In the genomic region with DNA sequence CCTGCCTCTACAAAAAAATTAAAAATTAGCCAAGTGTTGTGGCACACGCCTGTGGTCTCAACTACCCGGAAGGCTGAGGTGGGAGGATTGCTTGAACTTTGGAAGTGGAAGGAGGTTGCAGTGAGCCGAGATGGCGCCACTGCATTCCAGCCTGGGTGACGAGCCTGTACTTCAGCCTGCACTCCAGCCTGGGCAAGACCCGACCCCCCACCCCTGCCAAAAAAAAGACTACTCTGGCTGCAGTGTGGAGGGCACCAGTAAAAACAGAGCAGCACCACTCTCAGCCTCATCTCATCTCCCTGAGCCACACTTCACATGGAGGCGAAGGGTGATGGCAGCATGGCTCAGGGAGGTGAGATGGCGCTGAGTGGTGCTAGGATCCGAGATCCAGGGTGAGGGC, we compare ENCODE assay signal across 16 cellular contexts. TPM values are rescaled to one million over a fixed set of nuclear protein-coding genes. Genes with fewer than 3 reads are reported as not detected.
DNase-seq lines count a peak whose midpoint lies in the region; ATAC-seq, FAIRE-seq and TF ChIP-seq lines count a peak whose summit lies in the region.
"Had no signal": no experiment of that assay in that cellular context is flagged by ENCODE, and none has a peak within 500 bp of the region (broad histone marks: within the 10 kb centered on the region; RNA-seq: fewer than 3 reads in every experiment).

No MANE protein-coding gene starts in this region.

- H2BK5ac ChIP-seq in H1 (ENCODE audit: low read depth, low read length): no peak overlapping the region

- H4K20me1 ChIP-seq in H1 (replicated peaks in 1 of 2; ENCODE audit: control insufficient read depth in 1 of 2, insufficient read depth in 2 of 2, low read length in 2 of 2): peaks cover 0 to 3% of the 10 kb centered on the region in 2 experiments

- H3K27ac Mint-ChIP-seq in activated naive CD8-positive, alpha-beta T cell treated with anti-CD3 and anti-CD28 coated beads for 36 hours: peak overlapping the region; percentile 11
- no peak overlapping the region for H3K27ac Mint-ChIP-seq in activated naive CD8-positive, alpha-beta T cell treated with anti-CD3 and anti-CD28 coated beads, Interleukin-2, amount 50 U/mL, for 24 hours
- no peak overlapping the region for H3K27ac Mint-ChIP-seq in T-cell
- H3K27ac Mint-ChIP-seq: CD4-positive, alpha-beta memory T cell had no signal

- no peaks in the 10 kb centered on the region for H3K79me2 ChIP-seq in H1 (ENCODE audit: control insufficient read depth in 1 of 2, insufficient read depth in 2 of 2, low read length in 2 of 2)

- no peaks in the 10 kb centered on the region for H3K4me1 Mint-ChIP-seq in activated naive CD8-positive, alpha-beta T cell treated with anti-CD3 and anti-CD28 coated beads for 36 hours
- peaks cover 1% of the 10 kb centered on the region for H3K4me1 Mint-ChIP-seq in activated naive CD8-positive, alpha-beta T cell treated with anti-CD3 and anti-CD28 coated beads, Interleukin-2, amount 50 U/mL, for 24 hours
- no peaks in the 10 kb centered on the region for H3K4me1 Mint-ChIP-seq in T-cell
- H3K4me1 Mint-ChIP-seq: CD4-positive, alpha-beta memory T cell had no signal

- no peak for DNase-seq in activated naive CD8-positive, alpha-beta T cell treated with anti-CD3 and anti-CD28 coated beads for 36 hours
- no peak for DNase-seq in activated naive CD8-positive, alpha-beta T cell treated with anti-CD3 and anti-CD28 coated beads, Interleukin-2, amount 50 U/mL, for 24 hours
- DNase-seq in H1 (ENCODE audit: low read depth in 1 of 2, low spot score in 2 of 2): peak in 1 of 2 experiments; percentile 36
- peak; percentile 7 to 64 for DNase-seq in lower leg skin (ENCODE audit: low spot score in 2 of 2)
- no peak for DNase-seq in T-cell
- no peak for DNase-seq in coronary artery (ENCODE audit: low spot score)
- no peak for DNase-seq in HK-2 (ENCODE audit: unreplicated experiment)
- DNase-seq in foreskin keratinocyte: no peak
- DNase-seq: ACHN; CD4-positive, alpha-beta memory T cell; DMS79; GM23248; H7 had no signal

- no peak for TF ChIP-seq RAD21 in H1 (IDR thresholded peaks at IDR 0.05 in 1 of 2, conservative IDR thresholded peaks at IDR 0.05 in 1 of 2; ENCODE audit: low read depth in 2 of 2, low read length in 2 of 2)

- no peak for TF ChIP-seq POLR2A in H1 (IDR thresholded peaks at IDR 0.05; ENCODE audit: control extremely low read depth in 1 of 2, low read depth in 2 of 2, low read length in 2 of 2)
- no peak for TF ChIP-seq POLR2A in lower leg skin (IDR thresholded peaks at IDR 0.05)

- no peak overlapping the region for H4K5ac ChIP-seq in H1 (ENCODE audit: insufficient read length, low read depth, low read length)

- no peaks in the 10 kb centered on the region for H3K79me1 ChIP-seq in H1 (ENCODE audit: low read depth, low read length)

- peaks cover 5% of the 10 kb centered on the region; the same call in 1 of the 2 replicates for H3K23me2 ChIP-seq in H1 (ENCODE audit: low read depth, low read length)

- H3K4me3 ChIP-seq in H1 (ENCODE audit: extremely low read depth in 1 of 4, insufficient read depth in 2 of 4, low read depth in 3 of 4, low read length in 4 of 4) (no peak overlapping the region), lower leg skin (ENCODE audit: low read depth, poor library complexity, severe bottlenecking) (no peak overlapping the region), coronary artery (no peak overlapping the region)
- H3K4me3 ChIP-seq: GM12878, GM23248 had no signal

- no peaks in the 10 kb centered on the region for H3K9me3 Mint-ChIP-seq in activated naive CD8-positive, alpha-beta T cell treated with anti-CD3 and anti-CD28 coated beads for 36 hours
- H3K9me3 Mint-ChIP-seq in activated naive CD8-positive, alpha-beta T cell treated with anti-CD3 and anti-CD28 coated beads, Interleukin-2, amount 50 U/mL, for 24 hours: no peaks in the 10 kb centered on the region
- no peaks in the 10 kb centered on the region for H3K9me3 Mint-ChIP-seq in T-cell

- H4K91ac ChIP-seq in H1 (replicated peaks; ENCODE audit: insufficient read length, low read length): no peak overlapping the region

- no peak for FAIRE-seq in H1 (lab: Jason Lieb, UNC)
- FAIRE-seq: GM12878, GM18507 had no signal

- H3K27me3 Mint-ChIP-seq in activated naive CD8-positive, alpha-beta T cell treated with anti-CD3 and anti-CD28 coated beads for 36 hours: peaks cover 40% of the 10 kb centered on the region
- peaks cover 20% of the 10 kb centered on the region for H3K27me3 Mint-ChIP-seq in activated naive CD8-positive, alpha-beta T cell treated with anti-CD3 and anti-CD28 coated beads, Interleukin-2, amount 50 U/mL, for 24 hours
- H3K27me3 Mint-ChIP-seq in T-cell: peaks cover 46 to 60% of the 10 kb centered on the region in 2 donors

- H3K36me3 Mint-ChIP-seq in activated naive CD8-positive, alpha-beta T cell treated with anti-CD3 and anti-CD28 coated beads for 36 hours: no peaks in the 10 kb centered on the region
- H3K36me3 Mint-ChIP-seq in activated naive CD8-positive, alpha-beta T cell treated with anti-CD3 and anti-CD28 coated beads, Interleukin-2, amount 50 U/mL, for 24 hours (ENCODE audit: low read depth): no peaks in the 10 kb centered on the region
- H3K36me3 Mint-ChIP-seq in T-cell: no peaks in the 10 kb centered on the region
- H3K36me3 Mint-ChIP-seq: CD4-positive, alpha-beta memory T cell had no signal

- ATAC-seq in activated naive CD8-positive, alpha-beta T cell treated with anti-CD3 and anti-CD28 coated beads, Interleukin-2, amount 50 U/mL, for 24 hours: no peak
- ATAC-seq in T-cell (replicated peaks in 1 of 4) (no peak), foreskin keratinocyte (no peak)
- ATAC-seq: GM12878 had no signal

- TF ChIP-seq EP300 in H1 (IDR thresholded peaks at IDR 0.05; ENCODE audit: borderline replicate concordance in 1 of 2, low read depth in 2 of 2, low read length in 2 of 2): no peak

- H3K4me3 Mint-ChIP-seq in activated naive CD8-positive, alpha-beta T cell treated with anti-CD3 and anti-CD28 coated beads for 36 hours: no peak overlapping the region
- no peak overlapping the region for H3K4me3 Mint-ChIP-seq in activated naive CD8-positive, alpha-beta T cell treated with anti-CD3 and anti-CD28 coated beads, Interleukin-2, amount 50 U/mL, for 24 hours
- H3K4me3 Mint-ChIP-seq in T-cell: no peak overlapping the region
- H3K4me3 Mint-ChIP-seq: CD4-positive, alpha-beta memory T cell had no signal

- H2BK12ac ChIP-seq in H1 (ENCODE audit: low read depth, low read length): no peak overlapping the region

- no peak overlapping the region for H2AFZ ChIP-seq in H1 (ENCODE audit: low read length)
- H2AFZ ChIP-seq: GM23248 had no signal

- no peak overlapping the region for H3K9ac ChIP-seq in H1 (replicated peaks in 1 of 4; ENCODE audit: extremely low read depth in 1 of 4, low read depth in 3 of 4, low read length in 3 of 4)
- H3K9ac ChIP-seq: GM23248 had no signal

- no peak overlapping the region for H4K8ac ChIP-seq in H1 (ENCODE audit: extremely low read depth, insufficient read depth, low read length)

- no peak overlapping the region for H3K23ac ChIP-seq in H1 (ENCODE audit: insufficient read length)

- TF ChIP-seq CTCF in H1 (IDR thresholded peaks at IDR 0.05; ENCODE audit: control extremely low read depth in 1 of 3, insufficient read depth in 1 of 3, low read depth in 1 of 3, low read length in 3 of 3) (no peak), lower leg skin (IDR thresholded peaks at IDR 0.05) (no peak), coronary artery (IDR thresholded peaks at IDR 0.05) (no peak), foreskin keratinocyte (conservative IDR thresholded peaks at IDR 0.05) (no peak)

- CTCF ChIA-PET in H1 (lab: Charles Lee; ENCODE audit: partially characterized antibody): interaction anchor here (1.0 to 13.3 kb wide), 6 partner anchors 12 to 169 kb away, joined by 3 to 336 read pairs (median 12); a partner anchor contains a TSS
- CTCF ChIA-PET in T-cell (lab: Charles Lee): no interaction called here

- H3K4me1 ChIP-seq in H1 (replicated peaks in 1 of 4; ENCODE audit: control insufficient read depth in 3 of 4, insufficient read depth in 4 of 4, low read length in 3 of 4) (peaks cover 0 to 13% (median under 1%) of the 10 kb centered on the region in 4 experiments; a peak in 5 of 7 replicates), foreskin keratinocyte (no peaks in the 10 kb centered on the region)

- intact Hi-C loops in lower leg skin (cut with DNase I; ENCODE audit: low total_unique reads): loop anchor here (5.0 kb wide), 1 partner anchor 116 kb away; no protein-coding TSS in a partner anchor

- H2BK20ac ChIP-seq in H1 (ENCODE audit: low read length): no peak overlapping the region

- peak overlapping the region; percentile 36 for H3K4ac ChIP-seq in H1 (replicated peaks; ENCODE audit: insufficient read length, low read depth, low read length)

- WGBS in H1 (ENCODE audit: extremely low coverage in 1 of 2, insufficient coverage in 1 of 2, insufficient read length in 1 of 2, insufficient replicate concordance in 2 of 2, low coverage in 1 of 2, low lambda C conversion rate in 2 of 2, missing lambda C conversion rate in 1 of 2), 2 experiments: 83% methylated on average over 9 of the region's 9 CpGs; no CpG with 5 or more reads in 1 of the 2 experiments
- WGBS in lower leg skin, 2 donors: 83 to 87% methylated on average over 9 of the region's 9 CpGs

- no peaks in the 10 kb centered on the region for H3K9me3 ChIP-seq in H1 (ENCODE audit: insufficient read depth in 2 of 2, low read depth in 1 of 2, low read length in 1 of 2)

- H2BK15ac ChIP-seq in H1 (ENCODE audit: low read length): no peak overlapping the region

- H3K36me3 ChIP-seq in H1 (ENCODE audit: control insufficient read depth in 2 of 4, insufficient read depth in 4 of 4, low read length in 3 of 4): no peaks in the 10 kb centered on the region

- H2AK5ac ChIP-seq in H1 (ENCODE audit: low read depth, low read length): no peak overlapping the region

- POLR2A ChIA-PET in H1 (lab: Charles Lee; ENCODE audit: partially characterized antibody): no interaction called here
- POLR2A ChIA-PET in T-cell (lab: Charles Lee): no interaction called here

- no peak overlapping the region for H3K4me2 ChIP-seq in H1 (ENCODE audit: insufficient read depth in 1 of 2, low read depth in 2 of 2, low read length in 2 of 2)

- H3K27ac ChIP-seq in H1 (ENCODE audit: low read depth, low read length) (no peak overlapping the region), coronary artery (no peak overlapping the region), foreskin keratinocyte (no peak overlapping the region)
- H3K27ac ChIP-seq: C4-2B, GM23248 had no signal

- H2BK120ac ChIP-seq in H1 (replicated peaks; ENCODE audit: low read depth, low read length): no peak overlapping the region

- no peak overlapping the region; the same call in 1 of the 2 replicates for H3K18ac ChIP-seq in H1 (ENCODE audit: extremely low read depth, low read length)

- H3K14ac ChIP-seq in H1 (ENCODE audit: insufficient read length): no peak overlapping the region

- H3K27me3 ChIP-seq in H1 (replicated peaks in 1 of 4; ENCODE audit: control insufficient read depth in 3 of 4, extremely low read depth in 1 of 4, insufficient read depth in 3 of 4, low read length in 3 of 4): no peaks in the 10 kb centered on the region; a peak in 2 of 7 replicates
- peaks cover 13% of the 10 kb centered on the region for H3K27me3 ChIP-seq in foreskin keratinocyte

- H3K56ac ChIP-seq in H1 (replicated peaks; ENCODE audit: insufficient read length, low read depth, low read length): no peak overlapping the region

RNA-seq across cellular contexts. Expression of a gene that starts 50.3 kb away (rescaled TPM):
- under 1 TPM in 1 of 2 experiments, not detected in 1; 0.30 TPM for total RNA-seq in activated naive CD8-positive, alpha-beta T cell treated with anti-CD3 and anti-CD28 coated beads for 36 hours
- total RNA-seq in H1 (2021; fragmentation: NEBNext Ultra II Directional; extraction: Animal tissue kit (Norgen Biotek cat#: 25700)): 259 and 286 TPM in 2 replicates
- polyA plus RNA-seq in H1 (2011; rRNA removed) (2,050 and 2,479 TPM in 2 replicates), foreskin keratinocyte (16.4 and 52.0 TPM in 2 replicates)
- polyA plus RNA-seq in H1 (2011; cell fraction: cytosol; rRNA removed): 1,448 TPM
- 660 TPM for polyA plus RNA-seq in H1 (2011; cell fraction: nucleus; rRNA removed)
- 327 to 599 TPM (median 496 TPM) in 4 replicates for polyA plus RNA-seq in H1 (2012, experiment 1 of 2)
- polyA plus RNA-seq in H1 (2012, experiment 2 of 2): 595 TPM
- 909 TPM for polyA plus RNA-seq in H1 (2013, experiment 1 of 2)
- 1,095 TPM for polyA plus RNA-seq in H1 (2013, experiment 2 of 2)
- 708 and 816 TPM in 2 replicates for polyA minus RNA-seq in H1 (2011; rRNA and poly(A)+ RNA removed)
- polyA minus RNA-seq in H1 (2011; cell fraction: cytosol; rRNA and poly(A)+ RNA removed): 233 TPM
- polyA minus RNA-seq in H1 (2011; cell fraction: nucleus; rRNA and poly(A)+ RNA removed): 264 TPM
- total RNA-seq in lower leg skin (10 to 100 TPM in 1 of 4 donors, 1 to 10 TPM in 1, under 1 TPM in 2; 0.52 to 15.3 (median 2.7) TPM), T-cell (under 1 TPM in 4 of 5 donors, not detected in 1; 0.44 to 0.76 (median 0.48) TPM), foreskin keratinocyte (15.2 and 51.6 TPM in 2 replicates)
- total RNA-seq: CD4-positive, alpha-beta memory T cell had no signal
- polyA plus RNA-seq: CD4-positive, alpha-beta memory T cell had no signal

Comparison
In these comparisons a context has a peak if more than half of its experiments do, and no peak if none do; other contexts are left out.
1. DNase-seq: peak in lower leg skin (2 of 2); none in activated naive CD8-positive, alpha-beta T cell treated with anti-CD3 and anti-CD28 coated beads for 36 hours (single experiment), activated naive CD8-positive, alpha-beta T cell treated with anti-CD3 and anti-CD28 coated beads, Interleukin-2, amount 50 U/mL, for 24 hours (single experiment), T-cell (0 of 34), coronary artery (single experiment), HK-2 (single experiment) and foreskin keratinocyte (0 of 2).